1 cellular context compared by ENCODE assay signal in the genomic region with DNA sequence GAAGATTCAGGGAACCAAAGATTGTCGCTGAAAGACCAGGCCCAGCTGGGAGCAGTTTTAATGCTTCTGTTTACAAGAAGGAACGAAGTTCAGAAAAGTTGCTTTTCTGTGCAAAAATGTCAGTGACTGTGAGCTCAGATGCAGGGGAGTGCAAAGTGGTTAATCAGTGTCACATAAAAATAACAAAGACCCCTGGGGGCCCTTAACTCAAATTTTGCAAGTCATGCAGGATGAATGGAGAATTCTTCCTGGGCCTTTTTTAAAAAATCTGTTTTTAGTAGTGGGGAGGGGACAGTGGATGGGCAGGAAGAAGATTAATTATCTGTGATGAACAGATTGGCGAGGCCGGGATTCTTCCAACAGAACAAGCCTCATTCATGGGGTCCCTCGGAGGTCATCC.
TF ChIP-seq lines count a peak whose summit lies in the region.

No MANE protein-coding gene starts in this region.

TF ChIP-seq in WTC11, 78 proteins besides CTCF, POLR2A, EP300 and RAD21 (continued from another document):
- TF ChIP-seq ZNF281 (CRISPR knock-in tag; IDR thresholded peaks at IDR 0.05): no peak
- no peak for TF ChIP-seq ZNF416 (CRISPR knock-in tag; IDR thresholded peaks at IDR 0.05)
- no peak for TF ChIP-seq ATF2 (CRISPR knock-in tag; IDR thresholded peaks at IDR 0.05; ENCODE audit: borderline replicate concordance, low read depth)
